13 cellular contexts compared by ENCODE assay signal in genomic region chrX:42567268-42567667, GRCh38.
"Had no signal": no experiment of that assay in that cellular context is flagged by ENCODE, and none has a peak within 500 bp of the region (broad histone marks: within the 10 kb centered on the region; RNA-seq: fewer than 3 reads in every experiment).

No MANE protein-coding gene starts in this region.

- DNase-seq: activated B cell treated with CpG ODN at 0.5 μM for 24 hours; activated CD4-positive, alpha-beta T cell treated with anti-CD3 and anti-CD28 coated beads, Interleukin-2, amount 50 U/mL, for 1 hour; activated effector memory CD4-positive, alpha-beta T cell treated with anti-CD3 and anti-CD28 coated beads, Interleukin-2, amount 50 U/mL, for 16 hours; activated T-cell treated with anti-CD3 and anti-CD28 coated beads, Interleukin-2, amount 50 U/mL, for 1 hour; gastrocnemius medialis; midbrain; naive thymus-derived CD4-positive, alpha-beta T cell; stimulated activated CD4-positive, alpha-beta T cell treated with anti-CD3 and anti-CD28 coated beads, Interleukin-1b, Interleukin-23, amount 100 ng/mL, for 48 hours; transverse colon had no signal

- ATAC-seq: activated naive CD4-positive, alpha-beta T cell treated with anti-CD3 and anti-CD28 coated beads, Interleukin-2, amount 50 U/mL, for 72 hours; gastrocnemius medialis; naive thymus-derived CD4-positive, alpha-beta T cell; stimulated activated memory B cell treated with anti-CD40 and anti-IgM and Interleukin-4, amounts not matched to agents 10 μg/mL and 1 μg/mL and 100 μg/mL, for 72 hours had no signal

- H3K9me3 ChIP-seq: gastrocnemius medialis, right atrium auricular region, transverse colon had no signal

- H3K4me1 ChIP-seq: gastrocnemius medialis, right atrium auricular region, transverse colon had no signal

- H3K36me3 ChIP-seq: gastrocnemius medialis, right atrium auricular region, transverse colon had no signal

- H3K27ac ChIP-seq: gastrocnemius medialis, right atrium auricular region, transverse colon had no signal

- FAIRE-seq: bronchial epithelial cell had no signal

- H3K27me3 ChIP-seq: right atrium auricular region, transverse colon had no signal

- H3K4me3 ChIP-seq: gastrocnemius medialis, right atrium auricular region, transverse colon had no signal
